20 cellular contexts compared by ENCODE assay signal in genomic region chr2:114108819-114109416, GRCh38.
"Had no signal": no experiment of that assay in that cellular context is flagged by ENCODE, and none has a peak within 500 bp of the region (broad histone marks: within the 10 kb centered on the region; RNA-seq: fewer than 3 reads in every experiment).

No MANE protein-coding gene starts in this region.

- ATAC-seq: activated CD4-positive, CD25-positive, alpha-beta regulatory T cell treated with anti-CD3 and anti-CD28 coated beads, Interleukin-2, amount 50 U/mL, for 24 hours; effector memory CD8-positive, alpha-beta T cell; naive thymus-derived CD4-positive, alpha-beta T cell; pancreas; right lobe of liver had no signal

- H3K79me2 ChIP-seq: hepatocyte had no signal

- H3K27ac ChIP-seq: hepatocyte, neutrophil, pancreas, right lobe of liver, transverse colon had no signal

- H3K4me1 Mint-ChIP-seq: activated naive CD4-positive, alpha-beta T cell treated with anti-CD3 and anti-CD28 coated beads, Interleukin-2, amount 50 U/mL, for 24 hours had no signal

- H3K9me3 ChIP-seq: neutrophil, right lobe of liver had no signal

- H3K4me2 ChIP-seq: hepatocyte had no signal

- H3K36me3 ChIP-seq: neutrophil, pancreas, right lobe of liver, transverse colon had no signal

- H3K27ac Mint-ChIP-seq: activated naive CD4-positive, alpha-beta T cell treated with anti-CD3 and anti-CD28 coated beads, Interleukin-2, amount 50 U/mL, for 24 hours; effector memory CD8-positive, alpha-beta T cell; naive thymus-derived CD4-positive, alpha-beta T cell; stimulated activated naive CD8-positive, alpha-beta T cell treated with anti-CD3 and anti-CD28 coated beads, Interleukin-15, Interleukin-2, amounts not matched to agents 100 ng/mL and 50 ng/mL, for 24 hours had no signal

- H3K27me3 ChIP-seq: hepatocyte, neutrophil, pancreas, right lobe of liver, transverse colon had no signal

- DNase-seq: activated CD4-positive, alpha-beta T cell treated with anti-CD3 and anti-CD28 coated beads, Interleukin-2, amount 50 U/mL, for 1 hour; activated CD8-positive, alpha-beta memory T cell treated with anti-CD3 and anti-CD28 coated beads for 24 hours; activated CD8-positive, alpha-beta memory T cell treated with anti-CD3 and anti-CD28 coated beads, Interleukin-2, amount 50 U/mL, for 48 hours; activated effector memory CD4-positive, alpha-beta T cell treated with anti-CD3 and anti-CD28 coated beads, Interleukin-2, amount 50 U/mL, for 16 hours; activated T-cell treated with anti-CD3 and anti-CD28 coated beads, Interleukin-2, amount 50 U/mL, for 48 hours; effector memory CD8-positive, alpha-beta T cell; foreskin fibroblast; mesenchymal stem cell; naive thymus-derived CD4-positive, alpha-beta T cell; pancreas; right lobe of liver; small intestine; stimulated activated CD4-positive, alpha-beta T cell treated with anti-CD3 and anti-CD28 coated beads, Interleukin-15, amount 100 ng/mL, for 24 hours; stimulated activated CD4-positive, alpha-beta T cell treated with anti-CD3 and anti-CD28 coated beads, Interleukin-2, amount 100 ng/mL, for 48 hours; transverse colon had no signal

- H3K4me1 ChIP-seq: pancreas, right lobe of liver, transverse colon had no signal

- H3K4me3 ChIP-seq: hepatocyte, pancreas, right lobe of liver, transverse colon had no signal

- H3K4me3 Mint-ChIP-seq: activated naive CD4-positive, alpha-beta T cell treated with anti-CD3 and anti-CD28 coated beads, Interleukin-2, amount 50 U/mL, for 24 hours; effector memory CD8-positive, alpha-beta T cell; naive thymus-derived CD4-positive, alpha-beta T cell; stimulated activated naive CD8-positive, alpha-beta T cell treated with anti-CD3 and anti-CD28 coated beads, Interleukin-15, Interleukin-2, amounts not matched to agents 100 ng/mL and 50 ng/mL, for 24 hours had no signal
